32 cellular contexts compared by ENCODE assay signal in the genomic region with DNA sequence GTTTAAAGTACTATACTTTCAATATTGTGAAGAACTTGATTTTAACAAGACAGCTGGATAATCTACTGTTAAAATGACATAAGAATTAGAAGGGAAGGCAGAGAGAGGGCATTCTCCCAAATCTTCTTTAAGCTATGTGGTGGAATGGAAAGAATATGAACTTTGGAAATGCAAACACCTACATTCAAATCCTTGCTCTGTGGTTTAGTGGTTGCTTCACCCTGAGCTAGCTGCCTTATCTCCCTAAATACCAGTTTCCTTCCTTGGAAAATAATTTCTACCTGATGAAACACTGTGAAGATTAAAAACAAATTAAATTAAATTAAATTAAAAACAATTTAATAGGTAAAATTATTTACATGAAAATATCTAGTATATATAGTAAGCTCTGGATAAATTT.
"Had no signal": no experiment of that assay in that cellular context is flagged by ENCODE, and none has a peak within 500 bp of the region (broad histone marks: within the 10 kb centered on the region; RNA-seq: fewer than 3 reads in every experiment).

No MANE protein-coding gene starts in this region.

- H3K27ac ChIP-seq: adrenal gland, cardiac muscle cell, KMS-11, Peyer's patch had no signal

- H3K27me3 ChIP-seq: adrenal gland, cardiac muscle cell, Peyer's patch had no signal

- DNase-seq: activated CD4-positive, alpha-beta memory T cell treated with anti-CD3 and anti-CD28 coated beads for 36 hours; activated CD4-positive, alpha-beta T cell treated with anti-CD3 and anti-CD28 coated beads for 36 hours; activated CD4-positive, alpha-beta T cell treated with anti-CD3 and anti-CD28 coated beads, Interleukin-2, amount 50 U/mL, for 1 hour; activated CD8-positive, alpha-beta memory T cell treated with anti-CD3 and anti-CD28 coated beads, Interleukin-2, amount 50 U/mL, for 4 hours; activated gamma-delta T cell treated with Interleukin-2 at 50 U/mL for 16 hours; activated naive CD4-positive, alpha-beta T cell treated with anti-CD3 and anti-CD28 coated beads for 36 hours; activated T-cell treated with anti-CD3 and anti-CD28 coated beads for 4 hours; activated T-cell treated with anti-CD3 and anti-CD28 coated beads, Interleukin-2, amount 50 U/mL, for 4 hours; adrenal gland; aorta; NCI-H1105; NCI-H1436; NCI-H1694; NCI-H1930; NCI-H2081 treated with DMSO at 0.1 percent for 48 hours; NCI-H345; NCI-H526; NCI-H748 treated with DMSO at 0.1 percent for 48 hours; NK-92 treated with Interleukin-12 subunit alpha and Interleukin-12 subunit beta, amount 100 ng/mL, for 24 hours; PC-3; Peyer's patch; RPMI8226; SHP77 treated with DMSO at 0.1 percent for 48 hours; T-cell; T-helper 17 cell; T-helper 9 cell had no signal

- H3K4me3 ChIP-seq: adrenal gland, cardiac muscle cell, Peyer's patch had no signal

- H3K4me3 Mint-ChIP-seq: activated CD4-positive, alpha-beta memory T cell treated with anti-CD3 and anti-CD28 coated beads for 36 hours; activated CD4-positive, alpha-beta T cell treated with anti-CD3 and anti-CD28 coated beads for 36 hours; activated naive CD4-positive, alpha-beta T cell treated with anti-CD3 and anti-CD28 coated beads for 36 hours; activated T-cell treated with anti-CD3 and anti-CD28 coated beads, Interleukin-2, amount 50 U/mL, for 4 hours; activated T-helper 1 cell treated with anti-CD3 and anti-CD28 coated beads, Interleukin-12 subunit alpha, Interleukin-12 subunit beta, Interleukin-2, Interleukin-4 antibody, amounts not matched to agents 30 ng/mL and 10 ng/mL and 1 ng/mL, durations not matched to agents 14 hours and 24 hours and 36 hours; central memory CD8-positive, alpha-beta T cell; T-cell; T-helper 17 cell had no signal

- ATAC-seq: activated CD4-positive, alpha-beta T cell treated with anti-CD3 and anti-CD28 coated beads for 36 hours; activated CD4-positive, CD25-positive, alpha-beta regulatory T cell treated with anti-CD3 and anti-CD28 coated beads, Interleukin-2, amount 50 U/mL, for 24 hours; activated naive CD4-positive, alpha-beta T cell treated with anti-CD3 and anti-CD28 coated beads, Interleukin-2, amount 50 U/mL, for 72 hours; activated T-cell treated with anti-CD3 and anti-CD28 coated beads, Interleukin-2, amount 50 U/mL, for 4 hours; PC-3; T-cell; T-helper 17 cell had no signal

- H3K36me3 Mint-ChIP-seq: activated naive CD4-positive, alpha-beta T cell treated with anti-CD3 and anti-CD28 coated beads, Interleukin-2, amount 50 U/mL, for 72 hours had no signal

- H3K4me1 ChIP-seq: adrenal gland, Peyer's patch had no signal

- H3K9me3 ChIP-seq: adrenal gland, Peyer's patch had no signal

- H3K27ac Mint-ChIP-seq: activated CD4-positive, alpha-beta memory T cell treated with anti-CD3 and anti-CD28 coated beads for 36 hours; activated CD4-positive, alpha-beta T cell treated with anti-CD3 and anti-CD28 coated beads for 36 hours; activated naive CD4-positive, alpha-beta T cell treated with anti-CD3 and anti-CD28 coated beads for 36 hours; activated naive CD4-positive, alpha-beta T cell treated with anti-CD3 and anti-CD28 coated beads, Interleukin-2, amount 50 U/mL, for 72 hours; activated T-helper 1 cell treated with anti-CD3 and anti-CD28 coated beads, Interleukin-12 subunit alpha, Interleukin-12 subunit beta, Interleukin-2, Interleukin-4 antibody, amounts not matched to agents 30 ng/mL and 10 ng/mL and 1 ng/mL, durations not matched to agents 14 hours and 24 hours and 36 hours; T-cell; T-helper 17 cell had no signal

- H3K27me3 Mint-ChIP-seq: activated CD4-positive, alpha-beta memory T cell treated with anti-CD3 and anti-CD28 coated beads for 36 hours; activated CD4-positive, alpha-beta T cell treated with anti-CD3 and anti-CD28 coated beads for 36 hours; central memory CD8-positive, alpha-beta T cell; T-cell; T-helper 17 cell had no signal

- H3K4me1 Mint-ChIP-seq: activated CD4-positive, alpha-beta T cell treated with anti-CD3 and anti-CD28 coated beads for 36 hours; central memory CD8-positive, alpha-beta T cell; T-cell; T-helper 17 cell had no signal

- H3K36me3 ChIP-seq: adrenal gland had no signal

- H3K9ac ChIP-seq: KMS-11 had no signal

- H3K4me2 ChIP-seq: KMS-11 had no signal

- H3K9me3 Mint-ChIP-seq: activated CD4-positive, alpha-beta memory T cell treated with anti-CD3 and anti-CD28 coated beads for 36 hours; activated naive CD4-positive, alpha-beta T cell treated with anti-CD3 and anti-CD28 coated beads for 36 hours; activated naive CD4-positive, alpha-beta T cell treated with anti-CD3 and anti-CD28 coated beads, Interleukin-2, amount 50 U/mL, for 72 hours; activated T-cell treated with anti-CD3 and anti-CD28 coated beads, Interleukin-2, amount 50 U/mL, for 4 hours; activated T-helper 1 cell treated with anti-CD3 and anti-CD28 coated beads, Interleukin-12 subunit alpha, Interleukin-12 subunit beta, Interleukin-2, Interleukin-4 antibody, amounts not matched to agents 30 ng/mL and 10 ng/mL and 1 ng/mL, durations not matched to agents 14 hours and 24 hours and 36 hours; central memory CD8-positive, alpha-beta T cell; T-cell had no signal
